ENCODE assay signal across 13 cellular contexts in genomic region chr6:30500421-30501069, GRCh38. TPM values are rescaled to one million over a fixed set of nuclear protein-coding genes. Genes with fewer than 3 reads are reported as not detected.
DNase-seq lines count a peak whose midpoint lies in the region; ATAC-seq, FAIRE-seq and TF ChIP-seq lines count a peak whose summit lies in the region.
"Had no signal": no experiment of that assay in that cellular context is flagged by ENCODE, and none has a peak within 500 bp of the region (broad histone marks: within the 10 kb centered on the region; RNA-seq: fewer than 3 reads in every experiment).

No MANE protein-coding gene starts in this region.

- CTCF ChIA-PET in AG04450 (lab: Charles Lee): interaction anchor here (0.6 to 4.7 kb wide), 5 partner anchors 16 to 44 kb away, joined by 3 to 41 read pairs (median 13); no protein-coding TSS in a partner anchor
- CTCF ChIA-PET in GM12878 (lab: Yijun Ruan, JAX): interaction anchor here (0.7 to 3.6 kb wide), 7 partner anchors 10 to 384 kb away, joined by 3 to 22 read pairs (median 7); partner anchors contain the start of gene DDR1

- H3K4me3 ChIP-seq in AG04450 (ENCODE audit: low read depth, low read length): no peak overlapping the region
- H3K4me3 ChIP-seq in GM12878: no peak overlapping the region
- H3K4me3 ChIP-seq in lower lobe of right lung: no peak overlapping the region

- peak overlapping the region; percentile 87 for H2AFZ ChIP-seq in GM12878 (ENCODE audit: control insufficient read depth, low read depth, low read length)

- peaks cover 8% of the 10 kb centered on the region for H3K4me1 Mint-ChIP-seq in chondrocyte (ENCODE audit: low read depth)

- no peak for TF ChIP-seq POLR2A in GM12878 (IDR thresholded peaks at IDR 0.05; ENCODE audit: low read depth, low read length)

- RAD21 ChIA-PET in GM12878 (lab: Charles Lee; ENCODE audit: unreplicated experiment): interaction anchor here (0.8 to 1.1 kb wide), 3 partner anchors 9 to 587 kb away, joined by 3 read pairs; no protein-coding TSS in a partner anchor

- TF ChIP-seq EP300 in GM12878 (IDR thresholded peaks at IDR 0.05; ENCODE audit: borderline replicate concordance in 1 of 2, control insufficient read depth in 1 of 2, low read depth in 2 of 2, low read length in 2 of 2): no peak

- no peaks in the 10 kb centered on the region for H3K36me3 Mint-ChIP-seq in chondrocyte (ENCODE audit: low read depth)

- TF ChIP-seq CTCF in AG04450 (IDR thresholded peaks at IDR 0.05; ENCODE audit: low read depth, low read length): no peak
- no peak for TF ChIP-seq CTCF in GM12878 (IDR thresholded peaks at IDR 0.05 in 2 of 3, conservative IDR thresholded peaks at IDR 0.05 in 1 of 3; ENCODE audit: control insufficient read depth in 2 of 3, extremely low read depth in 1 of 3, insufficient read depth in 1 of 3, low read depth in 3 of 3, low read length in 3 of 3)
- TF ChIP-seq CTCF in lower lobe of right lung (IDR thresholded peaks at IDR 0.05): no peak
- TF ChIP-seq CTCF in chondrocyte (IDR thresholded peaks at IDR 0.05): no peak

- no peaks in the 10 kb centered on the region for H3K36me3 ChIP-seq in GM12878 (ENCODE audit: control insufficient read depth in 2 of 2, insufficient read depth in 2 of 2, low read length in 1 of 2)
- H3K36me3 ChIP-seq in lower lobe of right lung: no peaks in the 10 kb centered on the region

- no peaks in the 10 kb centered on the region for H3K79me2 ChIP-seq in GM12878 (ENCODE audit: control insufficient read depth, insufficient read depth, low read length)

- peak overlapping the region; percentile 47; the same call in 1 of the 2 replicates for H3K9ac ChIP-seq in GM12878 (ENCODE audit: control insufficient read depth, insufficient read depth, low read length)

- in situ Hi-C loops in GM12878 (cut with MboI): no loop called here

- H3K9me3 ChIP-seq in AG04450 (ENCODE audit: control insufficient read depth, insufficient read depth, low read length) (no peaks in the 10 kb centered on the region; the same call in 1 of the 2 replicates), GM12878 (replicated peaks; ENCODE audit: control insufficient read depth, insufficient read depth, low read length) (no peaks in the 10 kb centered on the region), lower lobe of right lung (no peaks in the 10 kb centered on the region)

- H3K4me1 ChIP-seq in GM12878 (ENCODE audit: control insufficient read depth, insufficient read depth, low read length): peaks cover 9% of the 10 kb centered on the region
- peaks cover 30% of the 10 kb centered on the region for H3K4me1 ChIP-seq in lower lobe of right lung

- no peak for TF ChIP-seq RAD21 in GM12878 (IDR thresholded peaks at IDR 0.05; ENCODE audit: insufficient read depth, low read depth, low read length)

- no peak overlapping the region for H3K27ac Mint-ChIP-seq in chondrocyte (ENCODE audit: unreplicated experiment)

- H3K9me3 Mint-ChIP-seq in chondrocyte (ENCODE audit: low read depth): no peaks in the 10 kb centered on the region

- no peaks in the 10 kb centered on the region for H3K27me3 ChIP-seq in AG04450 (ENCODE audit: control insufficient read depth, insufficient read depth, low read length)
- no peaks in the 10 kb centered on the region; a peak in 1 of 4 replicates for H3K27me3 ChIP-seq in GM12878 (replicated peaks in 1 of 2; ENCODE audit: control insufficient read depth in 2 of 2, insufficient read depth in 2 of 2, low read length in 1 of 2)
- no peaks in the 10 kb centered on the region for H3K27me3 ChIP-seq in lower lobe of right lung (ENCODE audit: low read depth)

- H3K4me2 ChIP-seq in GM12878 (ENCODE audit: control insufficient read depth, insufficient read depth): peak overlapping the region; percentile 79

- SMC1A ChIA-PET in GM12878 (lab: Charles Lee; ENCODE audit: uncharacterized antibody, unreplicated experiment): interaction anchor here (0.8 to 2.6 kb wide), 10 partner anchors 9 to 44 kb away, joined by 3 to 15 read pairs (median 6); no protein-coding TSS in a partner anchor

- no TSS peak for BruUV-seq in GM12878 (replicated peaks; lab: Mats Ljungman, UMichigan)

- no peak for DNase-seq in AG04450 (ENCODE audit: low read depth, low spot score)
- peak; percentile 70 for DNase-seq in HCEC 1CT
- DNase-seq in GM12878 (ENCODE audit: low read depth, low spot score): no peak
- no peak for DNase-seq in lower lobe of right lung
- DNase-seq in nucleus accumbens (lab: John Stamatoyannopoulos, UW): no peak
- no peak for DNase-seq in foreskin melanocyte
- no peak for DNase-seq in chondrocyte (ENCODE audit: low spot score)
- DNase-seq: GF-D8, NCI-H1105 treated with DMSO at 0.1 percent for 48 hours had no signal

- no peak for FAIRE-seq in GM12878 (lab: Jason Lieb, UNC)
- FAIRE-seq: endometrium had no signal

- H3K4me3 Mint-ChIP-seq in chondrocyte (ENCODE audit: unreplicated experiment): no peak overlapping the region

- intact Hi-C loops in GM12878 (cut with micrococcal nuclease; ENCODE audit: unreplicated experiment): no loop called here
- intact Hi-C loops in lower lobe of right lung (cut with DNase I): no loop called here

- H3K27ac ChIP-seq in AG04450 (ENCODE audit: low read depth, low read length) (peak overlapping the region; percentile 21), GM12878 (ENCODE audit: control insufficient read depth, insufficient read depth) (no peak overlapping the region), lower lobe of right lung (peak overlapping the region; percentile 53)
- H3K27ac ChIP-seq: VCaP had no signal

- H3K27me3 Mint-ChIP-seq in chondrocyte (ENCODE audit: low read depth): no peaks in the 10 kb centered on the region

- H4K20me1 ChIP-seq in GM12878 (ENCODE audit: control insufficient read depth, insufficient read depth): no peaks in the 10 kb centered on the region

- ATAC-seq in GM12878: peak; percentile 29
- peak in 1 of 2 donors; percentile 31 for ATAC-seq in lower lobe of right lung
- no peak for ATAC-seq in HG02870 (IDR thresholded peaks at IDR 0.05; ENCODE audit: unreplicated experiment)
- ATAC-seq: HCT116 had no signal

- POLR2A ChIA-PET in AG04450 (lab: Yijun Ruan, JAX) (interaction anchor here (1.4 kb wide), 1 partner anchor 10 kb away, joined by 6 read pairs; no protein-coding TSS in a partner anchor), GM12878 (lab: Charles Lee) (interaction anchor here (0.6 to 1.9 kb wide), 7 partner anchors 12 to 41 kb away, joined by 3 to 6 read pairs (median 4); no protein-coding TSS in a partner anchor)

- 11% methylated on average over 9 of the region's 9 CpGs for WGBS in GM12878 (ENCODE audit: insufficient coverage, insufficient replicate concordance, low lambda C conversion rate, missing lambda C conversion rate)

RNA-seq across cellular contexts. Expression of gene HLA-E, which starts 11.2 kb away (rescaled TPM):
- 127 and 136 TPM in 2 replicates for polyA plus RNA-seq in AG04450 (2011; rRNA removed)
- 79.3 and 95.1 TPM in 2 replicates for polyA minus RNA-seq in AG04450 (2011; rRNA and poly(A)+ RNA removed)
- 370 and 377 TPM in 2 replicates for total RNA-seq in GM12878 (2013; cell fraction: nucleolus; rRNA removed)
- 483 and 499 TPM in 2 replicates for total RNA-seq in GM12878 (2014; rRNA removed)
- total RNA-seq in GM12878 (2014; rRNA removed; fragmentation: Illumina TruSeq; extraction: Trizol): 262 and 265 TPM in 2 replicates
- total RNA-seq in GM12878 (2021): 390 and 409 TPM in 2 replicates
- 300 TPM for polyA plus RNA-seq in GM12878 (2011; ENCODE audit: low read depth)
- 259 and 321 TPM in 2 replicates for polyA plus RNA-seq in GM12878 (2011; rRNA removed)
- 371 and 460 TPM in 2 replicates for polyA plus RNA-seq in GM12878 (2011; cell fraction: cytosol; rRNA removed)
- 254 and 282 TPM in 2 replicates for polyA plus RNA-seq in GM12878 (2011; cell fraction: nucleus; rRNA removed)
- polyA plus RNA-seq in GM12878 (2012): 497 and 532 TPM in 2 replicates
- polyA plus RNA-seq in GM12878 (2014; fragmentation: Illumina TruSeq; extraction: Trizol): 157 and 256 TPM in 2 replicates
- 10 to 100 TPM; 35.1 to 62.3 TPM for polyA plus RNA-seq in GM12878 (2014; fragmentation: Nextera tagmentation; extraction: Ambion mirVana)
- 480 and 510 TPM in 2 replicates for polyA plus RNA-seq in GM12878 (2014; rRNA removed)
- polyA plus RNA-seq in GM12878 (2016; fragmentation: Nextera tagmentation; extraction: Ambion mirVana): 100 to 1,000 TPM; 251 to 272 TPM
- 217 and 352 TPM in 2 replicates for polyA minus RNA-seq in GM12878 (2011; rRNA and poly(A)+ RNA removed)
- polyA minus RNA-seq in GM12878 (2011; cell fraction: cytosol; rRNA and poly(A)+ RNA removed): 109 and 129 TPM in 2 replicates
- polyA minus RNA-seq in GM12878 (2011; cell fraction: nucleus; rRNA and poly(A)+ RNA removed): 98.8 and 156 TPM in 2 replicates
- total RNA-seq in lower lobe of right lung: 1,079 TPM
- total RNA-seq in chondrocyte: 89.9 to 93.8 TPM (median 93.2 TPM) in 3 replicates

RNA-seq across cellular contexts. Expression of gene GNL1, which starts 55.7 kb away (rescaled TPM):
- polyA plus RNA-seq in AG04450 (2011; rRNA removed) (41.7 and 50.0 TPM in 2 replicates), GM12878 (2011; rRNA removed) (45.1 and 51.4 TPM in 2 replicates), GM12878 (2014; fragmentation: Illumina TruSeq; extraction: Trizol) (38.7 and 40.2 TPM in 2 replicates), GM12878 (2014; fragmentation: Nextera tagmentation; extraction: Ambion mirVana) (1 to 10 TPM in 1 of 2 experiments, under 1 TPM in 1; 0.18 to 1.4 TPM), GM12878 (2014; rRNA removed) (40.7 and 45.3 TPM in 2 replicates), GM12878 (2016; fragmentation: Nextera tagmentation; extraction: Ambion mirVana) (10 to 100 TPM; 50.6 to 64.5 TPM)
- polyA minus RNA-seq in AG04450 (2011; rRNA and poly(A)+ RNA removed): 54.3 and 61.5 TPM in 2 replicates
- 35.1 and 45.9 TPM in 2 replicates for total RNA-seq in GM12878 (2013; cell fraction: nucleolus; rRNA removed)
- total RNA-seq in GM12878 (2014; rRNA removed) (45.4 and 50.2 TPM in 2 replicates), GM12878 (2014; rRNA removed; fragmentation: Illumina TruSeq; extraction: Trizol) (30.6 and 30.7 TPM in 2 replicates), GM12878 (2021) (59.3 and 61.2 TPM in 2 replicates), lower lobe of right lung (54.9 TPM), chondrocyte (57.7 to 76.7 TPM (median 61.5 TPM) in 3 replicates)
- polyA plus RNA-seq in GM12878 (2011; ENCODE audit: low read depth): 16.8 TPM
- polyA plus RNA-seq in GM12878 (2011; cell fraction: cytosol; rRNA removed): 51.4 and 60.2 TPM in 2 replicates
- polyA plus RNA-seq in GM12878 (2011; cell fraction: nucleus; rRNA removed): 56.1 and 63.3 TPM in 2 replicates
- 40.1 and 45.6 TPM in 2 replicates for polyA plus RNA-seq in GM12878 (2012)
- polyA minus RNA-seq in GM12878 (2011; rRNA and poly(A)+ RNA removed): 29.0 and 43.8 TPM in 2 replicates
- polyA minus RNA-seq in GM12878 (2011; cell fraction: cytosol; rRNA and poly(A)+ RNA removed): 16.2 and 17.4 TPM in 2 replicates
- 8.5 and 11.2 TPM in 2 replicates for polyA minus RNA-seq in GM12878 (2011; cell fraction: nucleus; rRNA and poly(A)+ RNA removed)

RNA-seq across cellular contexts. Expression of gene PRR3, which starts 56.5 kb away (rescaled TPM):
- polyA plus RNA-seq in AG04450 (2011; rRNA removed): 26.8 and 27.3 TPM in 2 replicates
- 33.7 and 37.1 TPM in 2 replicates for polyA minus RNA-seq in AG04450 (2011; rRNA and poly(A)+ RNA removed)
- 29.1 and 31.4 TPM in 2 replicates for total RNA-seq in GM12878 (2013; cell fraction: nucleolus; rRNA removed)
- total RNA-seq in GM12878 (2014; rRNA removed): 20.0 and 22.7 TPM in 2 replicates
- 18.5 and 19.2 TPM in 2 replicates for total RNA-seq in GM12878 (2014; rRNA removed; fragmentation: Illumina TruSeq; extraction: Trizol)
- 19.5 and 20.2 TPM in 2 replicates for total RNA-seq in GM12878 (2021)
- 7.4 TPM for polyA plus RNA-seq in GM12878 (2011; ENCODE audit: low read depth)
- 15.7 and 22.9 TPM in 2 replicates for polyA plus RNA-seq in GM12878 (2011; rRNA removed)
- polyA plus RNA-seq in GM12878 (2011; cell fraction: cytosol; rRNA removed): 23.3 and 27.6 TPM in 2 replicates
- polyA plus RNA-seq in GM12878 (2011; cell fraction: nucleus; rRNA removed): 19.7 and 20.5 TPM in 2 replicates
- 11.9 and 14.0 TPM in 2 replicates for polyA plus RNA-seq in GM12878 (2012)
- polyA plus RNA-seq in GM12878 (2014; fragmentation: Illumina TruSeq; extraction: Trizol): 38.2 and 44.6 TPM in 2 replicates
- 10 to 100 TPM; 14.0 to 16.3 TPM for polyA plus RNA-seq in GM12878 (2014; fragmentation: Nextera tagmentation; extraction: Ambion mirVana)
- 28.5 and 28.8 TPM in 2 replicates for polyA plus RNA-seq in GM12878 (2014; rRNA removed)
- 10 to 100 TPM; 18.4 to 20.8 TPM for polyA plus RNA-seq in GM12878 (2016; fragmentation: Nextera tagmentation; extraction: Ambion mirVana)
- polyA minus RNA-seq in GM12878 (2011; rRNA and poly(A)+ RNA removed): 19.4 and 23.9 TPM in 2 replicates
- 4.7 and 5.3 TPM in 2 replicates for polyA minus RNA-seq in GM12878 (2011; cell fraction: cytosol; rRNA and poly(A)+ RNA removed)
- 7.4 and 13.3 TPM in 2 replicates for polyA minus RNA-seq in GM12878 (2011; cell fraction: nucleus; rRNA and poly(A)+ RNA removed)
- 7.5 TPM for total RNA-seq in lower lobe of right lung
- 8.6 to 13.6 TPM (median 9.9 TPM) in 3 replicates for total RNA-seq in chondrocyte
